3 cellular contexts compared by ENCODE assay signal in the genomic region with DNA sequence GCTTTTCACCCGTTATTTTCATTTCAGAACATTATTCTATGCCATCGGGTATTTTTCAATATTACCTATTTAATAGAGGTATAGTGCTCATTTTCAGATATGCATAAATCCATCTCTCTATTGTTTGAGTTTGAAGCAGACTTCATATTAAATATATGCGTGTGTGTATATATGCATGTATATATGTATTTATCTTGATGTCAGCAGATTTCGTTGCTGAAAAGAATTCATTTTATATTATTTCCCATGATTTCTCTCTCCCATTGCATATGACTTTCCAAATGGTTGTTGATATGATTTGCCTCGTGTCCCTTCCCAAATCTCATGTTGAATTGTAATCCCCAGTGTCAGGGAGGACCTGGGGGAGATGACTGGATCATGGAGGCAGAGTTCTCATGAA.
TF ChIP-seq lines count a peak whose summit lies in the region.

No MANE protein-coding gene starts in this region.

TF ChIP-seq in A549, 52 proteins besides CTCF, POLR2A, EP300 and RAD21:
- TF ChIP-seq GATA3 (IDR thresholded peaks at IDR 0.05; ENCODE audit: borderline replicate concordance) (no peak), MAFK (IDR thresholded peaks at IDR 0.05; ENCODE audit: partially characterized antibody) (peak; percentile 66)

TF ChIP-seq in IMR-90, 13 proteins besides CTCF, POLR2A, EP300 and RAD21:
- TF ChIP-seq, protein P1, sequence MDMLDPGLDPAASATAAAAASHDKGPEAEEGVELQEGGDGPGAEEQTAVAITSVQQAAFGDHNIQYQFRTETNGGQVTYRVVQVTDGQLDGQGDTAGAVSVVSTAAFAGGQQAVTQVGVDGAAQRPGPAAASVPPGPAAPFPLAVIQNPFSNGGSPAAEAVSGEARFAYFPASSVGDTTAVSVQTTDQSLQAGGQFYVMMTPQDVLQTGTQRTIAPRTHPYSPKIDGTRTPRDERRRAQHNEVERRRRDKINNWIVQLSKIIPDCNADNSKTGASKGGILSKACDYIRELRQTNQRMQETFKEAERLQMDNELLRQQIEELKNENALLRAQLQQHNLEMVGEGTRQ (IDR thresholded peaks at IDR 0.05; ENCODE audit: low read depth, low read length): no peak
- no peak for TF ChIP-seq BHLHE40 (IDR thresholded peaks at IDR 0.05; ENCODE audit: low read depth, low read length)
- TF ChIP-seq, protein P2, sequence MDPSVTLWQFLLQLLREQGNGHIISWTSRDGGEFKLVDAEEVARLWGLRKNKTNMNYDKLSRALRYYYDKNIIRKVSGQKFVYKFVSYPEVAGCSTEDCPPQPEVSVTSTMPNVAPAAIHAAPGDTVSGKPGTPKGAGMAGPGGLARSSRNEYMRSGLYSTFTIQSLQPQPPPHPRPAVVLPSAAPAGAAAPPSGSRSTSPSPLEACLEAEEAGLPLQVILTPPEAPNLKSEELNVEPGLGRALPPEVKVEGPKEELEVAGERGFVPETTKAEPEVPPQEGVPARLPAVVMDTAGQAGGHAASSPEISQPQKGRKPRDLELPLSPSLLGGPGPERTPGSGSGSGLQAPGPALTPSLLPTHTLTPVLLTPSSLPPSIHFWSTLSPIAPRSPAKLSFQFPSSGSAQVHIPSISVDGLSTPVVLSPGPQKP (IDR thresholded peaks at IDR 0.05; ENCODE audit: borderline replicate concordance, low read depth, low read length): no peak
- no peak for TF ChIP-seq FOS (IDR thresholded peaks at IDR 0.05; ENCODE audit: low read depth, low read length)
- no peak for TF ChIP-seq MAZ (IDR thresholded peaks at IDR 0.05; ENCODE audit: borderline replicate concordance, low read depth, low read length)
- peak; percentile 47; the same call in 1 of the 2 replicates for TF ChIP-seq MAFK (IDR thresholded peaks at IDR 0.05; ENCODE audit: low read depth, low read length)
- no peak for TF ChIP-seq NFE2L2 (IDR thresholded peaks at IDR 0.05; ENCODE audit: low read depth, low read length)

TF ChIP-seq in K562, 482 proteins besides CTCF, POLR2A, EP300 and RAD21:
- TF ChIP-seq ATF7 (IDR thresholded peaks at IDR 0.05): no peak
- TF ChIP-seq, protein P3, sequence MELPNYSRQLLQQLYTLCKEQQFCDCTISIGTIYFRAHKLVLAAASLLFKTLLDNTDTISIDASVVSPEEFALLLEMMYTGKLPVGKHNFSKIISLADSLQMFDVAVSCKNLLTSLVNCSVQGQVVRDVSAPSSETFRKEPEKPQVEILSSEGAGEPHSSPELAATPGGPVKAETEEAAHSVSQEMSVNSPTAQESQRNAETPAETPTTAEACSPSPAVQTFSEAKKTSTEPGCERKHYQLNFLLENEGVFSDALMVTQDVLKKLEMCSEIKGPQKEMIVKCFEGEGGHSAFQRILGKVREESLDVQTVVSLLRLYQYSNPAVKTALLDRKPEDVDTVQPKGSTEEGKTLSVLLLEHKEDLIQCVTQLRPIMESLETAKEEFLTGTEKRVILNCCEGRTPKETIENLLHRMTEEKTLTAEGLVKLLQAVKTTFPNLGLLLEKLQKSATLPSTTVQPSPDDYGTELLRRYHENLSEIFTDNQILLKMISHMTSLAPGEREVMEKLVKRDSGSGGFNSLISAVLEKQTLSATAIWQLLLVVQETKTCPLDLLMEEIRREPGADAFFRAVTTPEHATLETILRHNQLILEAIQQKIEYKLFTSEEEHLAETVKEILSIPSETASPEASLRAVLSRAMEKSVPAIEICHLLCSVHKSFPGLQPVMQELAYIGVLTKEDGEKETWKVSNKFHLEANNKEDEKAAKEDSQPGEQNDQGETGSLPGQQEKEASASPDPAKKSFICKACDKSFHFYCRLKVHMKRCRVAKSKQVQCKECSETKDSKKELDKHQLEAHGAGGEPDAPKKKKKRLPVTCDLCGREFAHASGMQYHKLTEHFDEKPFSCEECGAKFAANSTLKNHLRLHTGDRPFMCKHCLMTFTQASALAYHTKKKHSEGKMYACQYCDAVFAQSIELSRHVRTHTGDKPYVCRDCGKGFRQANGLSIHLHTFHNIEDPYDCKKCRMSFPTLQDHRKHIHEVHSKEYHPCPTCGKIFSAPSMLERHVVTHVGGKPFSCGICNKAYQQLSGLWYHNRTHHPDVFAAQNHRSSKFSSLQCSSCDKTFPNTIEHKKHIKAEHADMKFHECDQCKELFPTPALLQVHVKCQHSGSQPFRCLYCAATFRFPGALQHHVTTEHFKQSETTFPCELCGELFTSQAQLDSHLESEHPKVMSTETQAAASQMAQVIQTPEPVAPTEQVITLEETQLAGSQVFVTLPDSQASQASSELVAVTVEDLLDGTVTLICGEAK (IDR thresholded peaks at IDR 0.05): no peak
- TF ChIP-seq, protein P3 (CRISPR knock-in tag; IDR thresholded peaks at IDR 0.05): no peak
- TF ChIP-seq PYGO2 (tag; IDR thresholded peaks at IDR 0.05): no peak
- peak; percentile 21; the same call in 1 of the 2 replicates for TF ChIP-seq ZNF316 (IDR thresholded peaks at IDR 0.05)
- TF ChIP-seq C11orf30 (IDR thresholded peaks at IDR 0.05; ENCODE audit: low read depth): 0 out of 2 replicates have a peak, but pooled peaks have one; percentile 33
- no peak for TF ChIP-seq FOXJ2 (tag; IDR thresholded peaks at IDR 0.05)
- TF ChIP-seq, protein P4, sequence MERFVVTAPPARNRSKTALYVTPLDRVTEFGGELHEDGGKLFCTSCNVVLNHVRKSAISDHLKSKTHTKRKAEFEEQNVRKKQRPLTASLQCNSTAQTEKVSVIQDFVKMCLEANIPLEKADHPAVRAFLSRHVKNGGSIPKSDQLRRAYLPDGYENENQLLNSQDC (CRISPR knock-in tag; IDR thresholded peaks at IDR 0.05): no peak
- TF ChIP-seq, protein P5, sequence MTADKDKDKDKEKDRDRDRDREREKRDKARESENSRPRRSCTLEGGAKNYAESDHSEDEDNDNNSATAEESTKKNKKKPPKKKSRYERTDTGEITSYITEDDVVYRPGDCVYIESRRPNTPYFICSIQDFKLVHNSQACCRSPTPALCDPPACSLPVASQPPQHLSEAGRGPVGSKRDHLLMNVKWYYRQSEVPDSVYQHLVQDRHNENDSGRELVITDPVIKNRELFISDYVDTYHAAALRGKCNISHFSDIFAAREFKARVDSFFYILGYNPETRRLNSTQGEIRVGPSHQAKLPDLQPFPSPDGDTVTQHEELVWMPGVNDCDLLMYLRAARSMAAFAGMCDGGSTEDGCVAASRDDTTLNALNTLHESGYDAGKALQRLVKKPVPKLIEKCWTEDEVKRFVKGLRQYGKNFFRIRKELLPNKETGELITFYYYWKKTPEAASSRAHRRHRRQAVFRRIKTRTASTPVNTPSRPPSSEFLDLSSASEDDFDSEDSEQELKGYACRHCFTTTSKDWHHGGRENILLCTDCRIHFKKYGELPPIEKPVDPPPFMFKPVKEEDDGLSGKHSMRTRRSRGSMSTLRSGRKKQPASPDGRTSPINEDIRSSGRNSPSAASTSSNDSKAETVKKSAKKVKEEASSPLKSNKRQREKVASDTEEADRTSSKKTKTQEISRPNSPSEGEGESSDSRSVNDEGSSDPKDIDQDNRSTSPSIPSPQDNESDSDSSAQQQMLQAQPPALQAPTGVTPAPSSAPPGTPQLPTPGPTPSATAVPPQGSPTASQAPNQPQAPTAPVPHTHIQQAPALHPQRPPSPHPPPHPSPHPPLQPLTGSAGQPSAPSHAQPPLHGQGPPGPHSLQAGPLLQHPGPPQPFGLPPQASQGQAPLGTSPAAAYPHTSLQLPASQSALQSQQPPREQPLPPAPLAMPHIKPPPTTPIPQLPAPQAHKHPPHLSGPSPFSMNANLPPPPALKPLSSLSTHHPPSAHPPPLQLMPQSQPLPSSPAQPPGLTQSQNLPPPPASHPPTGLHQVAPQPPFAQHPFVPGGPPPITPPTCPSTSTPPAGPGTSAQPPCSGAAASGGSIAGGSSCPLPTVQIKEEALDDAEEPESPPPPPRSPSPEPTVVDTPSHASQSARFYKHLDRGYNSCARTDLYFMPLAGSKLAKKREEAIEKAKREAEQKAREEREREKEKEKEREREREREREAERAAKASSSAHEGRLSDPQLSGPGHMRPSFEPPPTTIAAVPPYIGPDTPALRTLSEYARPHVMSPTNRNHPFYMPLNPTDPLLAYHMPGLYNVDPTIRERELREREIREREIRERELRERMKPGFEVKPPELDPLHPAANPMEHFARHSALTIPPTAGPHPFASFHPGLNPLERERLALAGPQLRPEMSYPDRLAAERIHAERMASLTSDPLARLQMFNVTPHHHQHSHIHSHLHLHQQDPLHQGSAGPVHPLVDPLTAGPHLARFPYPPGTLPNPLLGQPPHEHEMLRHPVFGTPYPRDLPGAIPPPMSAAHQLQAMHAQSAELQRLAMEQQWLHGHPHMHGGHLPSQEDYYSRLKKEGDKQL (CRISPR knock-in tag; IDR thresholded peaks at IDR 0.05; ENCODE audit: borderline replicate concordance): no peak
- TF ChIP-seq, protein P6, sequence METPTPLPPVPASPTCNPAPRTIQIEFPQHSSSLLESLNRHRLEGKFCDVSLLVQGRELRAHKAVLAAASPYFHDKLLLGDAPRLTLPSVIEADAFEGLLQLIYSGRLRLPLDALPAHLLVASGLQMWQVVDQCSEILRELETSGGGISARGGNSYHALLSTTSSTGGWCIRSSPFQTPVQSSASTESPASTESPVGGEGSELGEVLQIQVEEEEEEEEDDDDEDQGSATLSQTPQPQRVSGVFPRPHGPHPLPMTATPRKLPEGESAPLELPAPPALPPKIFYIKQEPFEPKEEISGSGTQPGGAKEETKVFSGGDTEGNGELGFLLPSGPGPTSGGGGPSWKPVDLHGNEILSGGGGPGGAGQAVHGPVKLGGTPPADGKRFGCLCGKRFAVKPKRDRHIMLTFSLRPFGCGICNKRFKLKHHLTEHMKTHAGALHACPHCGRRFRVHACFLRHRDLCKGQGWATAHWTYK (CRISPR knock-in tag; IDR thresholded peaks at IDR 0.05): no peak
